8 cellular contexts compared by ENCODE assay signal in genomic region chr3:37024092-37024491, GRCh38. TPM values are rescaled to one million over a fixed set of nuclear protein-coding genes. Genes with fewer than 3 reads are reported as not detected.
DNase-seq lines count a peak whose midpoint lies in the region; ATAC-seq and TF ChIP-seq lines count a peak whose summit lies in the region.

No MANE protein-coding gene starts in this region.

- no peak overlapping the region for H3K27ac Mint-ChIP-seq in activated T-helper 17 cell treated with anti-CD3 and anti-CD28 coated beads, Interleukin-2, amount 50 U/mL, for 72 hours

- TF ChIP-seq CTCF in A673 (conservative IDR thresholded peaks at IDR 0.05; ENCODE audit: low read depth, low read length) (peak; percentile 49), GM13977 (IDR thresholded peaks at IDR 0.05; ENCODE audit: extremely low read depth, insufficient read depth, missing control alignments) (peak; percentile 53), fibroblast of villous mesenchyme (IDR thresholded peaks at IDR 0.05; ENCODE audit: insufficient read depth, low read depth, low read length) (peak; percentile 49)

- H3K36me3 ChIP-seq in A673 (ENCODE audit: insufficient read depth, low read length, poor library complexity, severe bottlenecking) = peaks cover 76% of the 10 kb centered on the region

- peaks cover 100% of the 10 kb centered on the region for H3K36me3 Mint-ChIP-seq in activated T-helper 17 cell treated with anti-CD3 and anti-CD28 coated beads, Interleukin-2, amount 50 U/mL, for 72 hours (ENCODE audit: low read depth)

- intact Hi-C loops in A673 (cut with micrococcal nuclease; ENCODE audit: unreplicated experiment) = loop anchor here (2.0 kb wide), 1 partner anchor 189 kb away; no protein-coding TSS in a partner anchor

- in situ Hi-C loops in GM13977 (cut with MboI; ENCODE audit: low pct_unique_long_range_greater_than_20kb, low sequenced_read_pairs, unreplicated experiment) = no loop called here

- H3K4me3 Mint-ChIP-seq in activated T-helper 17 cell treated with anti-CD3 and anti-CD28 coated beads, Interleukin-2, amount 50 U/mL, for 72 hours = no peak overlapping the region

- CTCF ChIA-PET in A673 (lab: Charles Lee) = interaction anchor here (0.6 kb wide), 1 partner anchor 189 kb away, joined by 5 read pairs; no protein-coding TSS in a partner anchor

- no TSS peak for BruUV-seq in A673 (replicated peaks; lab: Mats Ljungman, UMichigan)

- POLR2A ChIA-PET in A673 (lab: Charles Lee; ENCODE audit: low non-redundant PET) = no interaction called here

- no peaks in the 10 kb centered on the region for H3K9me3 ChIP-seq in A673 (ENCODE audit: low read depth, low read length, poor library complexity, severe bottlenecking)

- H3K27me3 Mint-ChIP-seq in activated T-helper 17 cell treated with anti-CD3 and anti-CD28 coated beads, Interleukin-2, amount 50 U/mL, for 72 hours = no peaks in the 10 kb centered on the region

- no peak overlapping the region for H3K27ac ChIP-seq in A673 (ENCODE audit: low read depth, low read length, poor library complexity, severe bottlenecking)

- H3K27me3 ChIP-seq in A673 (replicated peaks; ENCODE audit: insufficient read depth, low read depth, low read length, poor library complexity) = no peaks in the 10 kb centered on the region

- H3K4me1 Mint-ChIP-seq in activated T-helper 17 cell treated with anti-CD3 and anti-CD28 coated beads, Interleukin-2, amount 50 U/mL, for 72 hours = peaks cover 4% of the 10 kb centered on the region

- ATAC-seq in activated T-helper 17 cell treated with anti-CD3 and anti-CD28 coated beads, Interleukin-2, amount 50 U/mL, for 72 hours (replicated peaks) = no peak
- ATAC-seq in HG03442 (IDR thresholded peaks at IDR 0.05; ENCODE audit: unreplicated experiment) (no peak), GM21381 (IDR thresholded peaks at IDR 0.05; ENCODE audit: unreplicated experiment) (no peak)

- H3K4me3 ChIP-seq in A673 (ENCODE audit: low read depth, low read length, poor library complexity, severe bottlenecking) = no peak overlapping the region
- no peak overlapping the region for H3K4me3 ChIP-seq in fibroblast of villous mesenchyme (ENCODE audit: low read depth, low read length)

- DNase-seq in A673 (ENCODE audit: low spot score) = peak; percentile 38
- peak; percentile 22 for DNase-seq in GM13977 (ENCODE audit: low spot score)
- DNase-seq in RPMI8226 = peak; percentile 8
- DNase-seq in fibroblast of villous mesenchyme (ENCODE audit: low read depth) = peak; percentile 29
- DNase-seq in activated T-cell treated with anti-CD3 and anti-CD28 coated beads, Interleukin-2, amount 50 U/mL, for 1 hour = no peak

- H3K9me3 Mint-ChIP-seq in activated T-helper 17 cell treated with anti-CD3 and anti-CD28 coated beads, Interleukin-2, amount 50 U/mL, for 72 hours = no peaks in the 10 kb centered on the region

- no peaks in the 10 kb centered on the region for H3K4me1 ChIP-seq in A673 (ENCODE audit: insufficient read depth, low read length, poor library complexity, severe bottlenecking)

RNA-seq across cellular contexts. Expression of gene MLH1, which starts 30.8 kb away (rescaled TPM):
- total RNA-seq in A673 (2021) = 50.6 and 60.7 TPM in 2 replicates
- total RNA-seq in fibroblast of villous mesenchyme = 56.7 and 63.5 TPM in 2 replicates
- total RNA-seq in activated T-helper 17 cell treated with anti-CD3 and anti-CD28 coated beads, Interleukin-2, amount 50 U/mL, for 72 hours = 10 to 100 TPM; 47.5 to 62.2 TPM

RNA-seq across cellular contexts. Expression of gene EPM2AIP1, which starts 31.2 kb away (rescaled TPM):
- total RNA-seq in A673 (2021) (19.8 and 25.8 TPM in 2 replicates), fibroblast of villous mesenchyme (22.5 and 24.2 TPM in 2 replicates)
- total RNA-seq in activated T-helper 17 cell treated with anti-CD3 and anti-CD28 coated beads, Interleukin-2, amount 50 U/mL, for 72 hours = 10 to 100 TPM; 14.8 to 21.0 TPM
